8 cellular contexts compared by ENCODE assay signal in the genomic region with DNA sequence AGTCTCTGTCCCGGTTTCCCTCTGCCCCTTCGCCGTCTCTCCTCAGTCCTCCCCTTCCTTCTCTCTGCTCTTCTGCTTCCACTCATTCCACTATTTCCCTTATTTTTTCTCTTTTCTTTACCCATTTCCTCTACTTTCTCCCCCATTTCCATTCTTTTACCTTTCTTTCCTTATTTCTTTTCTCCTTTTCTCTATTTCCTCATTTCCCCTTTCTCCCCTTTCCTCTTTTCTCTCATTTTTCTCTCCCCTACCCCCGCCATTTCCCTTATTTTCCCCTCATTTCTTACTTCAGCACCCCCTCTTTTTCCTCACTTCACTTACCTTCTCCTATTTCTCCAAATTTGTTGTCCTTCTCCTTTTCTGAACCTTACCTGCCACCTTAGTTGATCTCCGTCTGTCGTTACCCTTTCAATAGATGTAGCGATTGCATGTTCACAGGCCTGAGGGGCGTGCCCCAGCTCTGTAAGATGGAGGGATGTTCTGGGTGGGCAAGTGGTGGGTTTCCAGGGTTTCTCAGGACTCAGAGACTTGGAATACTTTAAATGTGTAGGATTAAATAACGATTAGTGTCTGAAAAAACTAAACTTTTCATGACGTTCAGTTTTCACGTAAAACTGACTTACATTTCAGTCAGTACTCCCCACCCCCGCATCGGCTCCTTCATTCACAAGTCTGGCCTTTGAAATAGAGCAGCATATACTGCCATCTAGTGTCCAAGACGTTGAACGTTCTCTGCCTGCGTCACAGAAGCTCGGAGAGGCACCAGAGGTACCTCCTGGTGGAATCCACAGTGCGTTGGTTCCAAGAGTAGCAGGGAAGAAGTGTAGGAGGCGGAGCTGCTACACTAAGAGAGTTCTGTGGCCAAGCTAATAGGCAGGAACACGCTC. TPM values are rescaled to one million over a fixed set of nuclear protein-coding genes. Genes with fewer than 3 reads are reported as not detected.
DNase-seq lines count a peak whose midpoint lies in the region; ATAC-seq and TF ChIP-seq lines count a peak whose summit lies in the region.

No MANE protein-coding gene starts in this region.

- H3K27ac ChIP-seq in Peyer's patch, result peak overlapping the region; percentile 68 to 85 (median 78)

- H3K9me3 Mint-ChIP-seq in naive thymus-derived CD8-positive, alpha-beta T cell, result no peaks in the 10 kb centered on the region
- no peaks in the 10 kb centered on the region for H3K9me3 Mint-ChIP-seq in stimulated activated memory B cell treated with anti-CD40 and anti-IgM and Interleukin-4, amounts not matched to agents 10 μg/mL and 1 μg/mL and 100 μg/mL, for 72 hours

- no peaks in the 10 kb centered on the region for H3K9me3 ChIP-seq in Peyer's patch

- ATAC-seq in GM21717 (IDR thresholded peaks at IDR 0.05; ENCODE audit: unreplicated experiment), result peak; percentile 81
- ATAC-seq in naive thymus-derived CD8-positive, alpha-beta T cell, result peak; percentile 65 to 68
- ATAC-seq in stimulated activated memory B cell treated with anti-CD40 and anti-IgM and Interleukin-4, amounts not matched to agents 10 μg/mL and 1 μg/mL and 100 μg/mL, for 72 hours, result peak; percentile 89

- peaks cover 0 to 8% (median 0%) of the 10 kb centered on the region in 3 donors for H3K36me3 Mint-ChIP-seq in naive thymus-derived CD8-positive, alpha-beta T cell
- H3K36me3 Mint-ChIP-seq in stimulated activated memory B cell treated with anti-CD40 and anti-IgM and Interleukin-4, amounts not matched to agents 10 μg/mL and 1 μg/mL and 100 μg/mL, for 72 hours, result no peaks in the 10 kb centered on the region

- no peaks in the 10 kb centered on the region for H3K36me3 ChIP-seq in Peyer's patch

- POLR2A ChIA-PET in naive thymus-derived CD8-positive, alpha-beta T cell (lab: Charles Lee), result interaction anchor here (0.7 to 4.6 kb wide), 15 partner anchors 10 to 778 kb away, joined by 3 to 90 read pairs (median 6); a partner anchor contains a TSS

- H3K4me1 ChIP-seq in Peyer's patch, result peaks cover 0 to 4% (median 0%) of the 10 kb centered on the region in 4 donors

- TF ChIP-seq POLR2A in Peyer's patch (IDR thresholded peaks at IDR 0.05), result no peak

- no peaks in the 10 kb centered on the region for H3K27me3 Mint-ChIP-seq in naive thymus-derived CD8-positive, alpha-beta T cell
- H3K27me3 Mint-ChIP-seq in stimulated activated memory B cell treated with anti-CD40 and anti-IgM and Interleukin-4, amounts not matched to agents 10 μg/mL and 1 μg/mL and 100 μg/mL, for 72 hours, result no peaks in the 10 kb centered on the region

- peak overlapping the region; percentile 86 to 96 (median 89) for H3K4me3 Mint-ChIP-seq in naive thymus-derived CD8-positive, alpha-beta T cell
- peak overlapping the region; percentile 94 for H3K4me3 Mint-ChIP-seq in stimulated activated memory B cell treated with anti-CD40 and anti-IgM and Interleukin-4, amounts not matched to agents 10 μg/mL and 1 μg/mL and 100 μg/mL, for 72 hours

- H3K27me3 ChIP-seq in Peyer's patch, result no peaks in the 10 kb centered on the region

- H3K4me1 Mint-ChIP-seq in naive thymus-derived CD8-positive, alpha-beta T cell, result peaks cover 13 to 27% (median 20%) of the 10 kb centered on the region in 4 donors
- peaks cover 15% of the 10 kb centered on the region for H3K4me1 Mint-ChIP-seq in stimulated activated memory B cell treated with anti-CD40 and anti-IgM and Interleukin-4, amounts not matched to agents 10 μg/mL and 1 μg/mL and 100 μg/mL, for 72 hours

- H3K4me3 ChIP-seq in Peyer's patch, result peak overlapping the region; percentile 47 to 76 (median 54)

- peak; percentile 49 to 89 (median 69) for TF ChIP-seq CTCF in Peyer's patch (IDR thresholded peaks at IDR 0.05)

- DNase-seq in DMS153 treated with DMSO at 0.1 percent for 48 hours (lab: John Stamatoyannopoulos, UW; ENCODE audit: unreplicated experiment) (peak; percentile 56), KG1 (lab: John Stamatoyannopoulos, UW) (peak; percentile 34), Peyer's patch (peak; percentile 61 to 93 (median 83)), activated T-helper 1 cell treated with Interleukin-2 at 50 U/mL for 16 hours (ENCODE audit: low read depth) (peak; percentile 54), fibroblast of peridontal ligament (ENCODE audit: extremely low read depth) (peak; percentile 87)
- peak; percentile 39 to 89 (median 76) for DNase-seq in naive thymus-derived CD8-positive, alpha-beta T cell

- peak overlapping the region; percentile 65 to 98 (median 96) for H3K27ac Mint-ChIP-seq in naive thymus-derived CD8-positive, alpha-beta T cell
- peak overlapping the region; percentile 78 for H3K27ac Mint-ChIP-seq in stimulated activated memory B cell treated with anti-CD40 and anti-IgM and Interleukin-4, amounts not matched to agents 10 μg/mL and 1 μg/mL and 100 μg/mL, for 72 hours

RNA-seq across cellular contexts. Expression of a gene that starts 0.6 kb away (rescaled TPM):
- total RNA-seq in Peyer's patch, result not detected
- total RNA-seq in naive thymus-derived CD8-positive, alpha-beta T cell, result not detected
- under 1 TPM in 2 of 3 donors, not detected in 1; 0.17 to 0.21 TPM for polyA plus RNA-seq in naive thymus-derived CD8-positive, alpha-beta T cell

RNA-seq across cellular contexts. Expression of a gene that starts 1.3 kb away (rescaled TPM):
- 1,000 to 10,000 TPM in 1 of 4 donors, 100 to 1,000 TPM in 3; 185 to 1,146 (median 313) TPM for total RNA-seq in Peyer's patch
- 100 to 1,000 TPM; 196 to 214 TPM for total RNA-seq in naive thymus-derived CD8-positive, alpha-beta T cell
- 100 to 1,000 TPM; 437 to 997 (median 737) TPM for polyA plus RNA-seq in naive thymus-derived CD8-positive, alpha-beta T cell

RNA-seq across cellular contexts. Expression of a gene that starts 48.8 kb away (rescaled TPM):
- 10 to 100 TPM in 1 of 4 donors, 1 to 10 TPM in 3; 4.9 to 10.2 (median 8.1) TPM for total RNA-seq in Peyer's patch
- 10 to 100 TPM; 19.3 to 20.5 TPM for total RNA-seq in naive thymus-derived CD8-positive, alpha-beta T cell
- 10 to 100 TPM in 1 of 3 donors, 1 to 10 TPM in 2; 5.8 to 12.3 (median 7.1) TPM for polyA plus RNA-seq in naive thymus-derived CD8-positive, alpha-beta T cell

Comparison
In these comparisons a context has a peak if more than half of its experiments do, and no peak if none do; other contexts are left out.
1. Peak in every context shown above with its lines: DNase-seq, ATAC-seq, H3K4me3 ChIP-seq and H3K27ac ChIP-seq.
2. DNase-seq: peak in every context shown above with its lines; median percentile 87 in fibroblast of peridontal ligament; 83 in Peyer's patch; 76 in naive thymus-derived CD8-positive, alpha-beta T cell; 56 in DMS153 treated with DMSO at 0.1 percent for 48 hours; 54 in activated T-helper 1 cell treated with Interleukin-2 at 50 U/mL for 16 hours; 34 in KG1.